In genomic region chr2:40178171-40178778, GRCh38 we compare ENCODE assay signal across 29 cellular contexts.
A peak's percentile ranks its signal among the peaks of the same experiment; 100 is the strongest.
DNase-seq lines count a peak whose midpoint lies in the region; ATAC-seq and TF ChIP-seq lines count a peak whose summit lies in the region.
"Had no signal": no experiment of that assay in that cellular context is flagged by ENCODE, and none has a peak within 500 bp of the region (broad histone marks: within the 10 kb centered on the region; RNA-seq: fewer than 3 reads in every experiment).

No MANE protein-coding gene starts in this region.

- 83% methylated on average over 6 of the region's 6 CpGs for WGBS in SK-N-SH (ENCODE audit: low lambda C conversion rate)

- 0 out of 3 replicates have a peak, but pooled peaks have one; percentile 33 for ATAC-seq in DND-41 (ENCODE audit: insufficient read depth, low read depth)
- peak; percentile 15 for ATAC-seq in GM18517 (IDR thresholded peaks at IDR 0.05; ENCODE audit: unreplicated experiment)
- peak; percentile 22 for ATAC-seq in HG02973 (IDR thresholded peaks at IDR 0.05; ENCODE audit: unreplicated experiment)
- ATAC-seq: gastroesophageal sphincter; left lung; naive thymus-derived CD4-positive, alpha-beta T cell; stimulated activated naive B cell treated with anti-CD40 and anti-IgM and Interleukin-4, amounts not matched to agents 10 μg/mL and 1 μg/mL and 100 μg/mL, for 72 hours had no signal

- TF ChIP-seq EP300 in SK-N-SH (IDR thresholded peaks at IDR 0.05; ENCODE audit: borderline replicate concordance in 1 of 2, low read depth in 1 of 2, low read length in 1 of 2): no peak

- H4K20me1 ChIP-seq in DND-41 (ENCODE audit: insufficient read depth, low read length) (no peaks in the 10 kb centered on the region), SK-N-SH (ENCODE audit: insufficient read depth) (no peaks in the 10 kb centered on the region)

- H3K9me3 ChIP-seq in DND-41 (ENCODE audit: insufficient read depth, low read length, severe bottlenecking) (no peaks in the 10 kb centered on the region), SK-N-SH (no peaks in the 10 kb centered on the region)
- H3K9me3 ChIP-seq: gastroesophageal sphincter, left lung, suprapubic skin, vagina had no signal

- DNase-seq in DND-41: peak; percentile 15
- DNase-seq in astrocyte of the cerebellum (ENCODE audit: low read depth): no peak
- DNase-seq in NCI-H1930 (lab: John Stamatoyannopoulos, UW): no peak
- no peak for DNase-seq in osteocyte (ENCODE audit: extremely low spot score, unreplicated experiment)
- DNase-seq in CD14-positive monocyte (ENCODE audit: low spot score): no peak
- no peak for DNase-seq in SK-N-SH
- DNase-seq: aorta; caudate nucleus; hypothalamus; KBM-7; left lung; naive thymus-derived CD4-positive, alpha-beta T cell; NCI-H1092; NCI-H2029; occipital lobe; Right ventricle myocardium superior; stimulated activated CD4-positive, alpha-beta T cell treated with anti-CD3 and anti-CD28 coated beads, Interleukin-2, amount 100 ng/mL, for 48 hours; stimulated activated naive B cell treated with anti-CD40 and anti-IgM and Interleukin-4, amounts not matched to agents 10 μg/mL and 1 μg/mL and 100 μg/mL, for 72 hours; SW 1271; T1000 had no signal

- POLR2A ChIA-PET in SK-N-SH (lab: Yijun Ruan, JAX): no interaction called here

- H3K9me3 Mint-ChIP-seq in osteocyte (ENCODE audit: unreplicated experiment): no peaks in the 10 kb centered on the region
- peaks cover 0 to 3% (median 0%) of the 10 kb centered on the region in 7 donors for H3K9me3 Mint-ChIP-seq in CD14-positive monocyte
- H3K9me3 Mint-ChIP-seq: activated naive CD4-positive, alpha-beta T cell treated with anti-CD3 and anti-CD28 coated beads, Interleukin-2, amount 50 U/mL, for 24 hours; activated T-helper 1 cell treated with anti-CD3 and anti-CD28 coated beads, Interleukin-12 subunit alpha, Interleukin-12 subunit beta, Interleukin-2, Interleukin-4 antibody, amounts not matched to agents 30 ng/mL and 10 ng/mL and 1 ng/mL, durations not matched to agents 14 hours and 24 hours and 36 hours; dendritic cell treated with granulocyte-macrophage colony-stimulating factor and Interleukin-4, amounts not matched to agents 40 ng/mL and 50 ng/mL, for 4 days; stimulated activated naive B cell treated with anti-CD40 and anti-IgM and Interleukin-4, amounts not matched to agents 10 μg/mL and 1 μg/mL and 100 μg/mL, for 72 hours had no signal

- H3K79me2 ChIP-seq in DND-41 (ENCODE audit: insufficient read depth, low read length) (no peaks in the 10 kb centered on the region), SK-N-SH (ENCODE audit: insufficient read depth) (no peaks in the 10 kb centered on the region)

- TF ChIP-seq RAD21 in SK-N-SH (IDR thresholded peaks at IDR 0.05; ENCODE audit: low read length): no peak

- H3K27me3 Mint-ChIP-seq in osteocyte (ENCODE audit: unreplicated experiment) (no peaks in the 10 kb centered on the region), CD14-positive monocyte (ENCODE audit: low read depth in 3 of 3) (no peaks in the 10 kb centered on the region)
- H3K27me3 Mint-ChIP-seq: CD4-positive, CD25-positive, alpha-beta regulatory T cell; dendritic cell treated with granulocyte-macrophage colony-stimulating factor and Interleukin-4, amounts not matched to agents 40 ng/mL and 50 ng/mL, for 4 days; naive thymus-derived CD4-positive, alpha-beta T cell; stimulated activated naive B cell treated with anti-CD40 and anti-IgM and Interleukin-4, amounts not matched to agents 10 μg/mL and 1 μg/mL and 100 μg/mL, for 72 hours had no signal

- H3K4me2 ChIP-seq in DND-41 (ENCODE audit: insufficient read depth, low read length): no peak overlapping the region
- no peak overlapping the region for H3K4me2 ChIP-seq in SK-N-SH

- in situ Hi-C loops in astrocyte of the cerebellum (cut with HindIII; ENCODE audit: low sequenced_read_pairs): no loop called here

- H3K36me3 ChIP-seq in DND-41 (ENCODE audit: insufficient read depth, low read length) (peaks cover 11% of the 10 kb centered on the region; the same call in 1 of the 2 replicates), SK-N-SH (replicated peaks in 1 of 2; ENCODE audit: control insufficient read depth in 1 of 2, insufficient read depth in 2 of 2, low read length in 1 of 2) (no peaks in the 10 kb centered on the region)
- H3K36me3 ChIP-seq: gastroesophageal sphincter, left lung, suprapubic skin, vagina had no signal

- H3K4me1 Mint-ChIP-seq in osteocyte (ENCODE audit: unreplicated experiment) (peaks cover 12% of the 10 kb centered on the region), CD14-positive monocyte (peaks cover 26% of the 10 kb centered on the region)
- H3K4me1 Mint-ChIP-seq: activated naive CD4-positive, alpha-beta T cell treated with anti-CD3 and anti-CD28 coated beads, Interleukin-2, amount 50 U/mL, for 24 hours; CD4-positive, CD25-positive, alpha-beta regulatory T cell had no signal

- H3K27me3 ChIP-seq in DND-41 (ENCODE audit: insufficient read depth, low read length, poor library complexity): no peaks in the 10 kb centered on the region
- no peaks in the 10 kb centered on the region for H3K27me3 ChIP-seq in SK-N-SH (ENCODE audit: insufficient read depth)
- H3K27me3 ChIP-seq: gastroesophageal sphincter, left lung, suprapubic skin, vagina had no signal

- no peaks in the 10 kb centered on the region for H3K36me3 Mint-ChIP-seq in osteocyte (ENCODE audit: unreplicated experiment)
- peaks cover 14 to 18% of the 10 kb centered on the region in 2 donors for H3K36me3 Mint-ChIP-seq in CD14-positive monocyte
- H3K36me3 Mint-ChIP-seq: activated naive CD4-positive, alpha-beta T cell treated with anti-CD3 and anti-CD28 coated beads, Interleukin-2, amount 50 U/mL, for 24 hours; CD4-positive, CD25-positive, alpha-beta regulatory T cell; stimulated activated naive B cell treated with anti-CD40 and anti-IgM and Interleukin-4, amounts not matched to agents 10 μg/mL and 1 μg/mL and 100 μg/mL, for 72 hours had no signal

- H3K4me3 ChIP-seq in DND-41 (ENCODE audit: low read depth in 1 of 2, low read length in 2 of 2) (no peak overlapping the region), astrocyte of the cerebellum (ENCODE audit: low read depth, low read length) (no peak overlapping the region), SK-N-SH (ENCODE audit: low read depth in 2 of 2, low read length in 1 of 2) (no peak overlapping the region)
- H3K4me3 ChIP-seq: gastroesophageal sphincter, left lung, suprapubic skin, vagina had no signal

- intact Hi-C loops in CD14-positive monocyte (cut with micrococcal nuclease): no loop called here

- H3K4me3 Mint-ChIP-seq in osteocyte (ENCODE audit: unreplicated experiment): no peak overlapping the region
- H3K4me3 Mint-ChIP-seq in CD14-positive monocyte: no peak overlapping the region
- H3K4me3 Mint-ChIP-seq: activated naive CD4-positive, alpha-beta T cell treated with anti-CD3 and anti-CD28 coated beads, Interleukin-2, amount 50 U/mL, for 24 hours; activated T-helper 1 cell treated with anti-CD3 and anti-CD28 coated beads, Interleukin-12 subunit alpha, Interleukin-12 subunit beta, Interleukin-2, Interleukin-4 antibody, amounts not matched to agents 30 ng/mL and 10 ng/mL and 1 ng/mL, durations not matched to agents 14 hours and 24 hours and 36 hours; CD4-positive, CD25-positive, alpha-beta regulatory T cell; dendritic cell treated with granulocyte-macrophage colony-stimulating factor and Interleukin-4, amounts not matched to agents 40 ng/mL and 50 ng/mL, for 4 days; naive thymus-derived CD4-positive, alpha-beta T cell; stimulated activated naive B cell treated with anti-CD40 and anti-IgM and Interleukin-4, amounts not matched to agents 10 μg/mL and 1 μg/mL and 100 μg/mL, for 72 hours had no signal

- no peak overlapping the region for H2AFZ ChIP-seq in DND-41 (ENCODE audit: low read depth, low read length)
- no peak overlapping the region for H2AFZ ChIP-seq in SK-N-SH (ENCODE audit: low read depth)

- peaks cover 31% of the 10 kb centered on the region for H3K4me1 ChIP-seq in DND-41 (ENCODE audit: insufficient read depth, low read length)
- H3K4me1 ChIP-seq in SK-N-SH (ENCODE audit: control insufficient read depth in 1 of 2, insufficient read depth in 2 of 2, low read depth in 1 of 2, low read length in 1 of 2): no peaks in the 10 kb centered on the region; a peak in 1 of 4 replicates
- H3K4me1 ChIP-seq: left lung, suprapubic skin, vagina had no signal

- H3K27ac Mint-ChIP-seq in osteocyte (ENCODE audit: unreplicated experiment) (no peak overlapping the region), CD14-positive monocyte (peak overlapping the region in 2 of 7 donors; percentile 10 to 71)
- H3K27ac Mint-ChIP-seq: activated naive CD4-positive, alpha-beta T cell treated with anti-CD3 and anti-CD28 coated beads, Interleukin-2, amount 50 U/mL, for 24 hours; activated T-helper 1 cell treated with anti-CD3 and anti-CD28 coated beads, Interleukin-12 subunit alpha, Interleukin-12 subunit beta, Interleukin-2, Interleukin-4 antibody, amounts not matched to agents 30 ng/mL and 10 ng/mL and 1 ng/mL, durations not matched to agents 14 hours and 24 hours and 36 hours; CD4-positive, CD25-positive, alpha-beta regulatory T cell; dendritic cell treated with granulocyte-macrophage colony-stimulating factor and Interleukin-4, amounts not matched to agents 40 ng/mL and 50 ng/mL, for 4 days; naive thymus-derived CD4-positive, alpha-beta T cell; stimulated activated naive B cell treated with anti-CD40 and anti-IgM and Interleukin-4, amounts not matched to agents 10 μg/mL and 1 μg/mL and 100 μg/mL, for 72 hours had no signal

- CTCF ChIA-PET in SK-N-SH (lab: Yijun Ruan, JAX): interaction anchor here (0.9 kb wide), 1 partner anchor 28 kb away, joined by 3 read pairs; no protein-coding TSS in a partner anchor

- H3F3A ChIP-seq in SK-N-SH (replicated peaks; ENCODE audit: insufficient read depth): no peaks in the 10 kb centered on the region

- H3K9ac ChIP-seq in DND-41 (ENCODE audit: low read depth, low read length) (no peak overlapping the region), SK-N-SH (no peak overlapping the region)

- H3K9me2 ChIP-seq in SK-N-SH: no peaks in the 10 kb centered on the region

- H3K27ac ChIP-seq in DND-41 (ENCODE audit: low read length): peak overlapping the region; percentile 43
- no peak overlapping the region for H3K27ac ChIP-seq in SK-N-SH (ENCODE audit: low read depth in 2 of 2, low read length in 1 of 2)
- H3K27ac ChIP-seq: gastroesophageal sphincter, left lung, suprapubic skin, vagina had no signal

- TF ChIP-seq CTCF in DND-41 (IDR thresholded peaks at IDR 0.05; ENCODE audit: borderline replicate concordance, extremely low read depth, low read length, poor library complexity, severe bottlenecking) (peak; percentile 24), astrocyte of the cerebellum (IDR thresholded peaks at IDR 0.05; ENCODE audit: low read depth, low read length, missing control alignments) (peak; percentile 8), osteocyte (IDR thresholded peaks at IDR 0.05) (no peak), CD14-positive monocyte (IDR thresholded peaks at IDR 0.05) (no peak), SK-N-SH (IDR thresholded peaks at IDR 0.05) (no peak)

TF ChIP-seq in SK-N-SH, 30 proteins besides CTCF, POLR2A, EP300 and RAD21:
- no peak for TF ChIP-seq CHD2 (IDR thresholded peaks at IDR 0.05; ENCODE audit: low read length, partially characterized antibody)
- TF ChIP-seq MEF2A (IDR thresholded peaks at IDR 0.05; ENCODE audit: borderline replicate concordance, low read depth): no peak
- TF ChIP-seq TAF1 (IDR thresholded peaks at IDR 0.05; ENCODE audit: borderline replicate concordance, low read depth, low read length): no peak
TF ChIP-seq in SK-N-SH: peak in this region for 0.

Comparison
In these comparisons a context has a peak if more than half of its experiments do, and no peak if none do; other contexts are left out.
1. CTCF ChIP-seq: peak in DND-41 (single experiment) and astrocyte of the cerebellum (single experiment); none in osteocyte (single experiment), CD14-positive monocyte (single experiment) and SK-N-SH (single experiment).
2. Peak in every context shown above with its lines, with median percentiles within 50 percentile points of each other: ATAC-seq.